In genomic region chr9:18492612-18493011, GRCh38 we compare ENCODE assay signal across 20 cellular contexts. TPM values are rescaled to one million over a fixed set of nuclear protein-coding genes. Genes with fewer than 3 reads are reported as not detected.
DNase-seq lines count a peak whose midpoint lies in the region; ATAC-seq, FAIRE-seq and TF ChIP-seq lines count a peak whose summit lies in the region.
"Had no signal": no experiment of that assay in that cellular context is flagged by ENCODE, and none has a peak within 500 bp of the region (broad histone marks: within the 10 kb centered on the region; RNA-seq: fewer than 3 reads in every experiment).

No MANE protein-coding gene starts in this region.

- H3K9me3 ChIP-seq in PC-3 (ENCODE audit: low read length) (no peaks in the 10 kb centered on the region), Peyer's patch (no peaks in the 10 kb centered on the region)
- H3K9me3 ChIP-seq: prostate gland had no signal

- intact Hi-C loops in PC-3 (cut with micrococcal nuclease) (loop anchor here (5.0 kb wide), 4 partner anchors 50 to 330 kb away; no protein-coding TSS in a partner anchor), left ventricle myocardium superior (cut with micrococcal nuclease) (no loop called here)

- H3K4me2 ChIP-seq in PC-3 (ENCODE audit: low read length): peak overlapping the region; percentile 79

- H3K79me2 ChIP-seq in PC-3 (ENCODE audit: low read length): no peaks in the 10 kb centered on the region

- H3K27ac ChIP-seq in PC-3 (ENCODE audit: low read length) (peak overlapping the region; percentile 99), Peyer's patch (no peak overlapping the region)
- H3K27ac ChIP-seq: prostate gland had no signal

- no peak for FAIRE-seq in bronchial epithelial cell (lab: Jason Lieb, UNC)
- FAIRE-seq: frontal cortex, GM12878 had no signal

- BruUV-seq in PC-3 (replicated peaks; lab: Mats Ljungman, UMichigan): no TSS peak

- POLR2A ChIA-PET in PC-3 (lab: Charles Lee; ENCODE audit: unreplicated experiment): interaction anchor here (0.5 to 0.7 kb wide), 2 partner anchors 23 to 33 kb away, joined by 3 to 6 read pairs; no protein-coding TSS in a partner anchor

- TF ChIP-seq CTCF in PC-3 (conservative IDR thresholded peaks at IDR 0.05; ENCODE audit: low read depth, low read length) (no peak), bronchial epithelial cell (IDR thresholded peaks at IDR 0.05; ENCODE audit: insufficient read depth, low read length, severe bottlenecking) (no peak), Peyer's patch (IDR thresholded peaks at IDR 0.05) (no peak)

- peak overlapping the region; percentile 93 for H3K9ac ChIP-seq in PC-3 (ENCODE audit: low read length)

- TF ChIP-seq POLR2A in Peyer's patch (IDR thresholded peaks at IDR 0.05): no peak

- no peaks in the 10 kb centered on the region for H3K9me2 ChIP-seq in PC-3 (replicated peaks; ENCODE audit: low read length)

- H3K4me1 ChIP-seq in PC-3 (ENCODE audit: insufficient read depth, low read length) (peaks cover 59% of the 10 kb centered on the region), Peyer's patch (no peaks in the 10 kb centered on the region)
- H3K4me1 ChIP-seq: prostate gland had no signal

- CTCF ChIA-PET in PC-3 (lab: Charles Lee): no interaction called here

- H3K36me3 ChIP-seq in PC-3 (ENCODE audit: low read depth, low read length) (no peaks in the 10 kb centered on the region), bronchial epithelial cell (ENCODE audit: control insufficient read depth, insufficient read depth, low read length) (no peaks in the 10 kb centered on the region), Peyer's patch (no peaks in the 10 kb centered on the region)
- H3K36me3 ChIP-seq: prostate gland had no signal

- no peak overlapping the region for H2AFZ ChIP-seq in PC-3 (ENCODE audit: low read length)

- DNase-seq in EH (ENCODE audit: low read depth): peak; percentile 63
- DNase-seq in PC-3: peak; percentile 46
- DNase-seq in bronchial epithelial cell (ENCODE audit: low read depth): peak; percentile 15
- DNase-seq in kidney tubule cell (ENCODE audit: low spot score): peak; percentile 34
- no peak for DNase-seq in Peyer's patch
- no peak for DNase-seq in left ventricle myocardium superior
- DNase-seq in NCI-H2107 (lab: John Stamatoyannopoulos, UW): no peak
- DNase-seq: ACHN; activated gamma-delta T cell treated with Interleukin-2 at 50 U/mL for 16 hours; endodermal cell; GDM1; NCI-H187; NCI-H2227 treated with DMSO at 0.1 percent for 48 hours; RPMI8226; stimulated activated CD8-positive, alpha-beta memory T cell treated with anti-CD3 and anti-CD28 coated beads, Interleukin-4, amount 100 ng/mL, for 48 hours; substantia nigra had no signal

- no peaks in the 10 kb centered on the region for H3K27me3 ChIP-seq in PC-3 (ENCODE audit: low read length)
- H3K27me3 ChIP-seq in bronchial epithelial cell (ENCODE audit: control insufficient read depth, insufficient read depth, low read length): no peaks in the 10 kb centered on the region
- no peaks in the 10 kb centered on the region for H3K27me3 ChIP-seq in Peyer's patch

- peak; percentile 29 for ATAC-seq in PC-3
- no peak for ATAC-seq in GM21529 (IDR thresholded peaks at IDR 0.05; ENCODE audit: unreplicated experiment)
- no peak for ATAC-seq in left ventricle myocardium superior
- ATAC-seq: GM12878 had no signal

- peaks cover 8% of the 10 kb centered on the region for H3F3A ChIP-seq in PC-3 (ENCODE audit: low read length, unreplicated experiment)

- no peaks in the 10 kb centered on the region for H4K20me1 ChIP-seq in PC-3 (ENCODE audit: low read length)

- H3K4me3 ChIP-seq in PC-3 (ENCODE audit: low read length): 0 out of 2 replicates have a peak overlapping the region, but pooled peaks have one; percentile 6
- no peak overlapping the region for H3K4me3 ChIP-seq in bronchial epithelial cell (ENCODE audit: low read depth, low read length)
- H3K4me3 ChIP-seq in Peyer's patch: no peak overlapping the region
- H3K4me3 ChIP-seq: GM12878, prostate gland had no signal

RNA-seq across cellular contexts. Expression of gene ADAMTSL1, which starts 18.7 kb away (rescaled TPM):
- total RNA-seq in PC-3 (2014; rRNA removed) (0.26 TPM in 1 of 2 replicates, not detected in the other), bronchial epithelial cell (0.13 and 1.6 TPM in 2 replicates), Peyer's patch (10 to 100 TPM in 2 of 4 donors, 1 to 10 TPM in 2; 2.8 to 26.4 (median 9.4) TPM), left ventricle myocardium superior (0.97 TPM)

Comparison
In these comparisons a context has a peak if more than half of its experiments do, and no peak if none do; other contexts are left out.
1. DNase-seq: peak in EH (single experiment), PC-3 (single experiment), bronchial epithelial cell (single experiment) and kidney tubule cell (single experiment); none in Peyer's patch (0 of 3), left ventricle myocardium superior (single experiment) and NCI-H2107 (single experiment).